Comparison of ENCODE assay signal across 1 cellular context in genomic region chr15:58669108-58669507, GRCh38.
TF ChIP-seq lines count a peak whose summit lies in the region.

No MANE protein-coding gene starts in this region.

TF ChIP-seq in K562, 482 proteins besides CTCF, POLR2A, EP300 and RAD21 (continued from another document):
- TF ChIP-seq PBX2 (CRISPR knock-in tag; IDR thresholded peaks at IDR 0.05; ENCODE audit: low read depth) (no peak), PBX2 (tag; conservative IDR thresholded peaks at IDR 0.05; ENCODE audit: low read depth) (0 out of 2 replicates have a peak, but pooled peaks have one; percentile 23), FOXJ2 (tag; IDR thresholded peaks at IDR 0.05) (peak; percentile 58; the same call in 1 of the 2 replicates), ZNF277 (CRISPR knock-in tag; IDR thresholded peaks at IDR 0.05; ENCODE audit: borderline replicate concordance) (no peak), CBFA2T3 (IDR thresholded peaks at IDR 0.05) (peak; percentile 89), KLF16 (IDR thresholded peaks at IDR 0.05) (peak; percentile 39; the same call in 1 of the 2 replicates), ARID1B (IDR thresholded peaks at IDR 0.05) (peak; percentile 82), NR2C1 (IDR thresholded peaks at IDR 0.05) (no peak), NR2C1 (tag; IDR thresholded peaks at IDR 0.05) (peak; percentile 42; the same call in 1 of the 2 replicates), JUND (IDR thresholded peaks at IDR 0.05; ENCODE audit: borderline replicate concordance, low read depth, low read length) (no peak), JUND (tag; IDR thresholded peaks at IDR 0.05; ENCODE audit: borderline replicate concordance, low read depth, low read length) (peak; percentile 27; the same call in 1 of the 3 replicates), RBBP5 (IDR thresholded peaks at IDR 0.05; ENCODE audit: borderline replicate concordance, insufficient read depth, low read length, poor library complexity, severe bottlenecking) (no peak), TEAD4 (IDR thresholded peaks at IDR 0.05; ENCODE audit: low read length) (peak; percentile 69), TEAD4 (CRISPR knock-in tag; IDR thresholded peaks at IDR 0.05; ENCODE audit: borderline replicate concordance) (no peak), TAL1 (IDR thresholded peaks at IDR 0.05) (peak; percentile 66), TAF9B (IDR thresholded peaks at IDR 0.05; ENCODE audit: partially characterized antibody) (peak; percentile 16), ARID3A (IDR thresholded peaks at IDR 0.05; ENCODE audit: borderline replicate concordance, low read depth, low read length) (no peak)
- TF ChIP-seq, protein P1, sequence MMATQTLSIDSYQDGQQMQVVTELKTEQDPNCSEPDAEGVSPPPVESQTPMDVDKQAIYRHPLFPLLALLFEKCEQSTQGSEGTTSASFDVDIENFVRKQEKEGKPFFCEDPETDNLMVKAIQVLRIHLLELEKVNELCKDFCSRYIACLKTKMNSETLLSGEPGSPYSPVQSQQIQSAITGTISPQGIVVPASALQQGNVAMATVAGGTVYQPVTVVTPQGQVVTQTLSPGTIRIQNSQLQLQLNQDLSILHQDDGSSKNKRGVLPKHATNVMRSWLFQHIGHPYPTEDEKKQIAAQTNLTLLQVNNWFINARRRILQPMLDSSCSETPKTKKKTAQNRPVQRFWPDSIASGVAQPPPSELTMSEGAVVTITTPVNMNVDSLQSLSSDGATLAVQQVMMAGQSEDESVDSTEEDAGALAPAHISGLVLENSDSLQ (IDR thresholded peaks at IDR 0.05) = peak; percentile 44
- TF ChIP-seq, protein P2, sequence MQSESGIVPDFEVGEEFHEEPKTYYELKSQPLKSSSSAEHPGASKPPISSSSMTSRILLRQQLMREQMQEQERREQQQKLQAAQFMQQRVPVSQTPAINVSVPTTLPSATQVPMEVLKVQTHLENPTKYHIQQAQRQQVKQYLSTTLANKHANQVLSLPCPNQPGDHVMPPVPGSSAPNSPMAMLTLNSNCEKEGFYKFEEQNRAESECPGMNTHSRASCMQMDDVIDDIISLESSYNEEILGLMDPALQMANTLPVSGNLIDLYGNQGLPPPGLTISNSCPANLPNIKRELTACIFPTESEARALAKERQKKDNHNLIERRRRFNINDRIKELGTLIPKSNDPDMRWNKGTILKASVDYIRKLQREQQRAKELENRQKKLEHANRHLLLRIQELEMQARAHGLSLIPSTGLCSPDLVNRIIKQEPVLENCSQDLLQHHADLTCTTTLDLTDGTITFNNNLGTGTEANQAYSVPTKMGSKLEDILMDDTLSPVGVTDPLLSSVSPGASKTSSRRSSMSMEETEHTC (IDR thresholded peaks at IDR 0.05) = 0 out of 2 replicates have a peak, but pooled peaks have one; percentile 31
- TF ChIP-seq, protein P3, sequence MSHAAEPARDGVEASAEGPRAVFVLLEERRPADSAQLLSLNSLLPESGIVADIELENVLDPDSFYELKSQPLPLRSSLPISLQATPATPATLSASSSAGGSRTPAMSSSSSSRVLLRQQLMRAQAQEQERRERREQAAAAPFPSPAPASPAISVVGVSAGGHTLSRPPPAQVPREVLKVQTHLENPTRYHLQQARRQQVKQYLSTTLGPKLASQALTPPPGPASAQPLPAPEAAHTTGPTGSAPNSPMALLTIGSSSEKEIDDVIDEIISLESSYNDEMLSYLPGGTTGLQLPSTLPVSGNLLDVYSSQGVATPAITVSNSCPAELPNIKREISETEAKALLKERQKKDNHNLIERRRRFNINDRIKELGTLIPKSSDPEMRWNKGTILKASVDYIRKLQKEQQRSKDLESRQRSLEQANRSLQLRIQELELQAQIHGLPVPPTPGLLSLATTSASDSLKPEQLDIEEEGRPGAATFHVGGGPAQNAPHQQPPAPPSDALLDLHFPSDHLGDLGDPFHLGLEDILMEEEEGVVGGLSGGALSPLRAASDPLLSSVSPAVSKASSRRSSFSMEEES (CRISPR knock-in tag; IDR thresholded peaks at IDR 0.05) = peak; percentile 37; the same call in 1 of the 2 replicates
